In the genomic region with DNA sequence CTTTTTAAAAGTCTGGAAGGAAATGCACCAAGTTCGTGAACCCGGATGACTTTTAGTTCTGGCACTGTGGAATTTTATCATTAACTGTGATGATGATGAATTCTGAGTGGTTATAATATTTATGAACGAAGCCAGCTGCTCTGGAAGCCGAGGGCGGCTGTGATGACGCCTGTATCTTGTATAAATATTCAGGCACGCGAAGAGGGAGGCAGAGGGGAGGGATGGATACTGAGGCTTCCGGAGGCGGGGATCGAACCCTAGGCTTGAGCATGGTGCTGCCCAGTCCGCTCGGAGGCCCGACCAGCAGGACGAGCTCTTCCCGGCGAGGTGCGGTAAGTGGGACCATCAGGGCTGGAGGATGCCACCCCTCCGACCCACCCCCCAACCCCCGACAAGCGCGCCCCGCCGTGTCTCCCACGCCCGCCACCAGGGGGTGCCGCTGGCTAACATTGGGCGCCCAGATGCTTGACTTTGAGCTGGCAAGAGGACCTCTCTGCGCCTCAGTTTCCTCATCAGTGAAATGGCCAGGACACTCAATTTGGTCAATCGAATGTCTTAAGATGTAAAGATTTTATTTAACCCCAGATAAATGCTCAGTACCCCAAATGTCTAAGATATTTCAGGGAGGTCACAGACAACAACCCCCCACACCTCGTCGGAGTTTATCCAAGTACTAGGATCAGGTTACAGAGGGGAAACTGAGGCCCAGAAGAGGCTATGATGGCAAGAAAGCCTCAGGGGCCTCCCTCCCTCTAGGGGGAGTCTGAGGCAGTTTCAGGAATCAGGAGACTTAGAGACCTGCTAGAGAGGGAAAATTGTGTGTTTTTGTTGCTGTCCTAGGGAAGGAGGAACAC, we compare ENCODE assay signal across 8 cellular contexts. TPM values are rescaled to one million over a fixed set of nuclear protein-coding genes. Genes with fewer than 3 reads are reported as not detected.
DNase-seq lines count a peak whose midpoint lies in the region; ATAC-seq and TF ChIP-seq lines count a peak whose summit lies in the region.

No MANE protein-coding gene starts in this region.

- DNase-seq in A673 (ENCODE audit: low spot score), result peak; percentile 61
- peak; percentile 54 for DNase-seq in T-helper 9 cell
- no peak for DNase-seq in dorsolateral prefrontal cortex
- no peak for DNase-seq in neural crest cell (ENCODE audit: low read depth, low spot score)
- DNase-seq in putamen (ENCODE audit: low spot score), result no peak

- no peaks in the 10 kb centered on the region for H3K27me3 ChIP-seq in A673 (replicated peaks; ENCODE audit: insufficient read depth, low read depth, low read length, poor library complexity)
- no peaks in the 10 kb centered on the region for H3K27me3 ChIP-seq in dorsolateral prefrontal cortex

- no TSS peak for BruUV-seq in A673 (replicated peaks; lab: Mats Ljungman, UMichigan)

- CTCF ChIA-PET in A673 (lab: Charles Lee), result interaction anchor here (0.6 to 2.3 kb wide), 17 partner anchors 11 to 1168 kb away, joined by 3 to 45 read pairs (median 5); no protein-coding TSS in a partner anchor

- H3K9me3 Mint-ChIP-seq in neural crest cell, result no peaks in the 10 kb centered on the region

- H3K4me3 ChIP-seq in A673 (ENCODE audit: low read depth, low read length, poor library complexity, severe bottlenecking) (no peak overlapping the region), GM12875 (ENCODE audit: low read depth, low read length) (no peak overlapping the region), dorsolateral prefrontal cortex (no peak overlapping the region)

- H3K27me3 Mint-ChIP-seq in neural crest cell (ENCODE audit: low read depth), result peaks cover 14% of the 10 kb centered on the region

- intact Hi-C loops in A673 (cut with micrococcal nuclease; ENCODE audit: unreplicated experiment), result loop anchor here (2.0 kb wide), 1 partner anchor 44 kb away; no protein-coding TSS in a partner anchor
- intact Hi-C loops in dorsolateral prefrontal cortex (cut with DNase I), result loop anchor here in 1 of 2 donors (5.0 kb wide), 1 partner anchor 114 kb away; a partner anchor contains a TSS

- peaks cover 20% of the 10 kb centered on the region for H3K4me1 Mint-ChIP-seq in neural crest cell

- no peaks in the 10 kb centered on the region for H3K36me3 Mint-ChIP-seq in neural crest cell (ENCODE audit: low read depth)

- peaks cover 8% of the 10 kb centered on the region for H3K4me1 ChIP-seq in A673 (ENCODE audit: insufficient read depth, low read length, poor library complexity, severe bottlenecking)

- ATAC-seq in HG03521 (IDR thresholded peaks at IDR 0.05; ENCODE audit: unreplicated experiment), result no peak
- ATAC-seq in GM19023 (IDR thresholded peaks at IDR 0.05; ENCODE audit: unreplicated experiment), result no peak

- no peak overlapping the region for H3K27ac Mint-ChIP-seq in neural crest cell (ENCODE audit: unreplicated experiment)

- TF ChIP-seq CTCF in A673 (conservative IDR thresholded peaks at IDR 0.05; ENCODE audit: low read depth, low read length), result peak; percentile 68
- TF ChIP-seq CTCF in GM12875 (IDR thresholded peaks at IDR 0.05; ENCODE audit: borderline replicate concordance, insufficient read depth, low read depth, low read length), result peak; percentile 79
- TF ChIP-seq CTCF in dorsolateral prefrontal cortex (IDR thresholded peaks at IDR 0.05 in 54 of 56, conservative IDR thresholded peaks at IDR 0.05 in 2 of 56; ENCODE audit: low read depth in 1 of 56, partially characterized antibody in 56 of 56), result peak in 54 of 56 donors; percentile 30 to 77 (median 61)
- TF ChIP-seq CTCF in neural crest cell (conservative IDR thresholded peaks at IDR 0.05), result peak; percentile 66

- H3K9me3 ChIP-seq in A673 (ENCODE audit: low read depth, low read length, poor library complexity, severe bottlenecking), result no peaks in the 10 kb centered on the region

- H3K27ac ChIP-seq in A673 (ENCODE audit: low read depth, low read length, poor library complexity, severe bottlenecking), result no peak overlapping the region
- H3K27ac ChIP-seq in dorsolateral prefrontal cortex, result no peak overlapping the region

- H3K4me3 Mint-ChIP-seq in neural crest cell, result peak overlapping the region; percentile 56

- H3K36me3 ChIP-seq in A673 (ENCODE audit: insufficient read depth, low read length, poor library complexity, severe bottlenecking), result no peaks in the 10 kb centered on the region

- POLR2A ChIA-PET in A673 (lab: Charles Lee; ENCODE audit: low non-redundant PET), result interaction anchor here (0.6 kb wide), 1 partner anchor 199 kb away, joined by 3 read pairs; no protein-coding TSS in a partner anchor

RNA-seq across cellular contexts. Expression of a gene that starts 4.5 kb away (rescaled TPM):
- total RNA-seq in A673 (2021) (2.9 and 4.2 TPM in 2 replicates), dorsolateral prefrontal cortex (100 to 1,000 TPM; 110 to 560 (median 402) TPM), neural crest cell (9.2 and 9.9 TPM in 2 replicates)

RNA-seq across cellular contexts. Expression of a gene that starts 15.3 kb away (rescaled TPM):
- total RNA-seq in A673 (2021), result 20.2 and 21.3 TPM in 2 replicates
- total RNA-seq in dorsolateral prefrontal cortex, result 10 to 100 TPM in 12 of 120 experiments, 1 to 10 TPM in 108; 3.8 to 12.2 (median 7.5) TPM
- 16.9 and 17.2 TPM in 2 replicates for total RNA-seq in neural crest cell

RNA-seq across cellular contexts. Expression of a gene that starts 17.9 kb away (rescaled TPM):
- not detected in 2 replicates for total RNA-seq in A673 (2021)
- 10 to 100 TPM in 12 of 120 experiments, 1 to 10 TPM in 107, under 1 TPM in 1; 0.81 to 14.6 (median 4.8) TPM for total RNA-seq in dorsolateral prefrontal cortex
- total RNA-seq in neural crest cell, result 0.09 and 0.25 TPM in 2 replicates

RNA-seq across cellular contexts. Expression of a gene that starts 34.7 kb away (rescaled TPM):
- total RNA-seq in A673 (2021) (not detected in 2 replicates), dorsolateral prefrontal cortex (10 to 100 TPM in 35 of 120 experiments, 1 to 10 TPM in 68, under 1 TPM in 9, not detected in 8; 0.30 to 75.4 (median 7.3) TPM), neural crest cell (not detected in 2 replicates)

RNA-seq across cellular contexts. Expression of a gene that starts 55.4 kb away (rescaled TPM):
- 38.1 and 41.9 TPM in 2 replicates for total RNA-seq in A673 (2021)
- total RNA-seq in dorsolateral prefrontal cortex, result 10 to 100 TPM; 32.9 to 92.3 (median 63.4) TPM
- 72.5 and 74.8 TPM in 2 replicates for total RNA-seq in neural crest cell

Comparison
In these comparisons a context has a peak if more than half of its experiments do, and no peak if none do; other contexts are left out.
1. DNase-seq: peak in A673 (single experiment) and T-helper 9 cell (single experiment); none in dorsolateral prefrontal cortex (0 of 10), neural crest cell (single experiment) and putamen (single experiment).
2. RNA of a gene that starts 4.5 kb away (total RNA-seq): 110 to 560 TPM in dorsolateral prefrontal cortex; 9.2 to 9.9 TPM in neural crest cell and 2.9 to 4.2 TPM in A673; every median in the first group is over 10 times any median in the second.
3. Peak in every context shown above with its lines, with median percentiles within 50 percentile points of each other: CTCF ChIP-seq.